Comparison of ENCODE assay signal across 8 cellular contexts in the genomic region with DNA sequence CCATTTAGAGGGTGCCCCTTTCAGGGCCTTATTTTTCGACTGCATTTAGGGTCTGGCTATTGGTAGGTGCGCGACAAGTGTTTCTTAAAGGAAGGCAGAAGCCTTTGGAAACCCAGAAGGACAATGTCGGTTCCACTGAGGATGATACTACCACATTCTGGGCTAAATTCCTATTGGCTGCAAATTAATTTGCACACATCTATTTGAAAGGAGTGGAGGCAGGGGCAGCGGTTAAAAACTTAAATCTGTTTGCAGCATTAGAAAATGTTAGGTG. TPM values are rescaled to one million over a fixed set of nuclear protein-coding genes. Genes with fewer than 3 reads are reported as not detected.
DNase-seq lines count a peak whose midpoint lies in the region; ATAC-seq, FAIRE-seq and TF ChIP-seq lines count a peak whose summit lies in the region.

No MANE protein-coding gene starts in this region.

- H3K27me3 ChIP-seq in Caco-2 (replicated peaks; ENCODE audit: control insufficient read depth, insufficient read depth, low read length), result no peaks in the 10 kb centered on the region
- no peaks in the 10 kb centered on the region for H3K27me3 ChIP-seq in rectal smooth muscle tissue (ENCODE audit: control insufficient read depth, insufficient read depth, low read length)

- peaks cover 11% of the 10 kb centered on the region for H3K4me1 Mint-ChIP-seq in Caco-2 (ENCODE audit: low read depth, unreplicated experiment)

- H3K36me3 ChIP-seq in Caco-2 (ENCODE audit: control insufficient read depth, insufficient read depth, low read length), result no peaks in the 10 kb centered on the region
- H3K36me3 ChIP-seq in rectal smooth muscle tissue (ENCODE audit: control insufficient read depth, insufficient read depth, low read length), result no peaks in the 10 kb centered on the region

- DNase-seq in Caco-2 (no peak), foreskin fibroblast (no peak), HK-2 (ENCODE audit: unreplicated experiment) (no peak), NCI-H1105 (lab: John Stamatoyannopoulos, UW) (no peak), RCC 7860 (ENCODE audit: low spot score) (no peak)

- peaks cover 21% of the 10 kb centered on the region for H3K36me3 Mint-ChIP-seq in Caco-2 (ENCODE audit: insufficient read depth, unreplicated experiment)

- peak overlapping the region; percentile 99 for H3K27ac ChIP-seq in VCaP
- peak overlapping the region; percentile 96 for H3K27ac ChIP-seq in rectal smooth muscle tissue (ENCODE audit: low read depth, low read length)

- H3K4me3 ChIP-seq in Caco-2 (ENCODE audit: low read depth, low read length) (peak overlapping the region; percentile 46), foreskin fibroblast (ENCODE audit: low read depth in 1 of 2, low read length in 2 of 2) (peak overlapping the region; percentile 67 to 71), rectal smooth muscle tissue (ENCODE audit: low read length) (peak overlapping the region; percentile 88)

- intact Hi-C loops in Caco-2 (cut with micrococcal nuclease; ENCODE audit: unreplicated experiment), result loop anchor here (5.0 kb wide), 1 partner anchor 41 kb away; no protein-coding TSS in a partner anchor

- BruUV-seq in Caco-2 (replicated peaks; lab: Mats Ljungman, UMichigan), result no TSS peak

- peak overlapping the region; percentile 87 for H3K27ac Mint-ChIP-seq in Caco-2 (ENCODE audit: unreplicated experiment)

- H3K4me3 Mint-ChIP-seq in Caco-2 (ENCODE audit: unreplicated experiment), result peak overlapping the region; percentile 86

- peak overlapping the region; percentile 99 for H3K9ac ChIP-seq in rectal smooth muscle tissue (ENCODE audit: low read length)

- H3K4me1 ChIP-seq in Caco-2, result peaks cover 22% of the 10 kb centered on the region
- H3K4me1 ChIP-seq in rectal smooth muscle tissue (ENCODE audit: control insufficient read depth, insufficient read depth, low read length), result peaks cover 8% of the 10 kb centered on the region

- POLR2A ChIA-PET in Caco-2 (lab: Charles Lee), result no interaction called here

- CTCF ChIA-PET in Caco-2 (lab: Charles Lee), result no interaction called here

- no peak for FAIRE-seq in RCC 7860 (lab: Jason Lieb, UNC)

- no peak for TF ChIP-seq CTCF in Caco-2 (IDR thresholded peaks at IDR 0.05; ENCODE audit: insufficient read depth in 1 of 2, low read depth in 1 of 2, low read length in 1 of 2, severe bottlenecking in 1 of 2, unreplicated experiment in 1 of 2)
- TF ChIP-seq CTCF in VCaP (conservative IDR thresholded peaks at IDR 0.05), result no peak
- TF ChIP-seq CTCF in foreskin fibroblast (IDR thresholded peaks at IDR 0.05; ENCODE audit: low read depth, low read length), result no peak

- no peaks in the 10 kb centered on the region for H3K9me3 Mint-ChIP-seq in Caco-2 (ENCODE audit: unreplicated experiment)

- H3K27me3 Mint-ChIP-seq in Caco-2 (ENCODE audit: insufficient read depth, unreplicated experiment), result no peaks in the 10 kb centered on the region

- no peak for ATAC-seq in HG03354 (IDR thresholded peaks at IDR 0.05; ENCODE audit: poor library complexity, severe bottlenecking, unreplicated experiment)

- H3K9me3 ChIP-seq in Caco-2, result no peaks in the 10 kb centered on the region

RNA-seq across cellular contexts. Expression of gene PATJ, which starts 1.1 kb away (rescaled TPM):
- total RNA-seq in Caco-2 (2022), result 31.6 and 34.5 TPM in 2 replicates

RNA-seq across cellular contexts. Expression of gene TM2D1, which starts 18.4 kb away (rescaled TPM):
- total RNA-seq in Caco-2 (2022), result 16.3 and 17.3 TPM in 2 replicates
